Comparison of ENCODE assay signal across 20 cellular contexts in the genomic region with DNA sequence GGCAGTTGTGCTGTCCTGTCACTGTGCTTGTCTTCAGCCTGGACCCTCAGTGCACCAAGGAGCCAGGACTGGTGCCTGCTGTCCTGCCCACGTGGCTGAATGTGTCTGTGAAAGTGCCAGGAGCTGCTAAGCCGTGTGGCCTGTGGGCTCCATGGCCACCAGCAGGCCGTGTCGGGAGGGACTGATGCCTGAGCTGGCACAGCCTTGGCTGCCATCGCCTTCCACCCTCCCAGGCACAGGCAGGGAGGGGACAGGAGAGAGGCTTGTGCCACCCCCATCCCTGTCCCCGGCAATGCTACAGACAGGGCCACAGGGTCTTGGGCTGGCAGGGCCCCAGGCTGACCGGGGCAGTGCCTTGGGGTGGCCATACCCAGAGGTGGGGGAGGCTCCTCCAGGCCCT. TPM values are rescaled to one million over a fixed set of nuclear protein-coding genes. Genes with fewer than 3 reads are reported as not detected.
DNase-seq lines count a peak whose midpoint lies in the region; ATAC-seq lines count a peak whose summit lies in the region.
"Had no signal": no experiment of that assay in that cellular context is flagged by ENCODE, and none has a peak within 500 bp of the region (broad histone marks: within the 10 kb centered on the region; RNA-seq: fewer than 3 reads in every experiment).

No MANE protein-coding gene starts in this region.

- DNase-seq in DMS53 (lab: John Stamatoyannopoulos, UW) = peak; percentile 51
- DNase-seq in DMS53 treated with DMSO at 0.1 percent for 48 hours (lab: John Stamatoyannopoulos, UW; ENCODE audit: unreplicated experiment) = no peak
- peak; percentile 56 for DNase-seq in G401 (ENCODE audit: low spot score)
- peak; percentile 38 for DNase-seq in cerebellar cortex (ENCODE audit: low spot score)
- no peak for DNase-seq in sciatic nerve (ENCODE audit: low spot score)
- no peak for DNase-seq in CD4-positive, alpha-beta memory T cell
- no peak for DNase-seq in activated CD4-positive, alpha-beta T cell treated with anti-CD3 and anti-CD28 coated beads, Interleukin-2, amount 50 U/mL, for 1 hour
- DNase-seq in globus pallidus (ENCODE audit: low spot score) = no peak
- DNase-seq: COR-L47, GOT3, Kasumi-1, NCI-H1694, NCI-H2081, NCI-H2171 treated with DMSO at 0.1 percent for 48 hours, NCI-H526, Right ventricle myocardium superior had no signal

- H3K27ac Mint-ChIP-seq in CD4-positive, alpha-beta memory T cell = no peak overlapping the region
- H3K27ac Mint-ChIP-seq: CD14-positive monocyte had no signal

- H3K4me1 Mint-ChIP-seq in CD4-positive, alpha-beta memory T cell = peaks cover 0 to 4% (median under 1%) of the 10 kb centered on the region in 4 donors

- intact Hi-C loops in sciatic nerve (cut with DNase I) = no loop called here
- intact Hi-C loops in CD4-positive, alpha-beta memory T cell (cut with micrococcal nuclease) = no loop called here

- peak; percentile 22 for ATAC-seq in sciatic nerve
- ATAC-seq: HCT116 had no signal

- POLR2A ChIA-PET in CD4-positive, alpha-beta memory T cell (lab: Charles Lee; ENCODE audit: partially characterized antibody) = no interaction called here

- H3K4me1 ChIP-seq in CD4-positive, alpha-beta memory T cell (ENCODE audit: insufficient read depth, low read length) = peaks cover 7% of the 10 kb centered on the region

- in situ Hi-C loops in G401 (cut with HindIII; ENCODE audit: low sequenced_read_pairs) = no loop called here

- peaks cover 7 to 20% of the 10 kb centered on the region in 2 donors for H3K27me3 Mint-ChIP-seq in CD4-positive, alpha-beta memory T cell

- no peaks in the 10 kb centered on the region for H3K36me3 Mint-ChIP-seq in CD4-positive, alpha-beta memory T cell
- H3K36me3 Mint-ChIP-seq: CD14-positive monocyte had no signal

- H3K9me3 Mint-ChIP-seq in CD4-positive, alpha-beta memory T cell = peaks cover 0 to 4% (median 0%) of the 10 kb centered on the region in 8 donors

- H3K36me3 ChIP-seq in CD4-positive, alpha-beta memory T cell (ENCODE audit: insufficient read depth, low read length) = no peaks in the 10 kb centered on the region

- H3K4me3 Mint-ChIP-seq in CD4-positive, alpha-beta memory T cell = no peak overlapping the region
- H3K4me3 Mint-ChIP-seq: CD14-positive monocyte had no signal

- no peaks in the 10 kb centered on the region for H3K9me3 ChIP-seq in CD4-positive, alpha-beta memory T cell (ENCODE audit: control insufficient read depth in 1 of 2, low read length in 2 of 2)

- CTCF ChIA-PET in CD4-positive, alpha-beta memory T cell (lab: Charles Lee; ENCODE audit: partially characterized antibody) = no interaction called here

- H3K4me3 ChIP-seq in CD4-positive, alpha-beta memory T cell (ENCODE audit: low read length in 2 of 2) = no peak overlapping the region

- no peaks in the 10 kb centered on the region for H3K27me3 ChIP-seq in CD4-positive, alpha-beta memory T cell (ENCODE audit: insufficient read depth, low read length)

- H3K27ac ChIP-seq in CD4-positive, alpha-beta memory T cell (ENCODE audit: low read depth, low read length) = no peak overlapping the region
- H3K27ac ChIP-seq: 22Rv1 had no signal

RNA-seq across cellular contexts. Expression of gene DOK7, which starts 24.8 kb away (rescaled TPM):
- 2.8 TPM in 1 of 2 replicates, not detected in the other for total RNA-seq in G401 (2014; rRNA removed; shearing (Covaris generic))
- total RNA-seq in sciatic nerve = not detected
- total RNA-seq in CD4-positive, alpha-beta memory T cell = not detected
- under 1 TPM in 1 of 2 donors, not detected in 1; 0.10 TPM for polyA plus RNA-seq in CD4-positive, alpha-beta memory T cell
- total RNA-seq: SK-MEL-5 had no signal
- polyA plus RNA-seq: CD14-positive monocyte had no signal

RNA-seq across cellular contexts. Expression of gene LRPAP1, which starts 44.4 kb away (rescaled TPM):
- total RNA-seq in G401 (2014; rRNA removed; shearing (Covaris generic)) = 105 and 131 TPM in 2 replicates
- total RNA-seq in sciatic nerve = 105 TPM
- 10 to 100 TPM; 84.7 to 87.1 TPM for total RNA-seq in CD4-positive, alpha-beta memory T cell
- 100 to 1,000 TPM in 1 of 2 donors, 10 to 100 TPM in 1; 95.1 to 122 TPM for polyA plus RNA-seq in CD4-positive, alpha-beta memory T cell

RNA-seq across cellular contexts. Expression of gene HGFAC, which starts 46.1 kb away (rescaled TPM):
- not detected in 2 replicates for total RNA-seq in G401 (2014; rRNA removed; shearing (Covaris generic))
- total RNA-seq in sciatic nerve = not detected
- total RNA-seq in CD4-positive, alpha-beta memory T cell = under 1 TPM in 1 of 2 experiments, not detected in 1; 0.17 TPM
- polyA plus RNA-seq in CD4-positive, alpha-beta memory T cell = not detected
- total RNA-seq: SK-MEL-5 had no signal
- polyA plus RNA-seq: CD14-positive monocyte had no signal

Comparison
In these comparisons a context has a peak if more than half of its experiments do, and no peak if none do; other contexts are left out.
1. DNase-seq: peak in DMS53 (single experiment), G401 (single experiment) and cerebellar cortex (single experiment); none in DMS53 treated with DMSO at 0.1 percent for 48 hours (single experiment), sciatic nerve (single experiment), CD4-positive, alpha-beta memory T cell (0 of 5), activated CD4-positive, alpha-beta T cell treated with anti-CD3 and anti-CD28 coated beads, Interleukin-2, amount 50 U/mL, for 1 hour (single experiment) and globus pallidus (single experiment).